In genomic region chr6:147202516-147203310, GRCh38 we compare ENCODE assay signal across 8 cellular contexts.
DNase-seq lines count a peak whose midpoint lies in the region; ATAC-seq lines count a peak whose summit lies in the region.

No MANE protein-coding gene starts in this region.

- peak; percentile 78 for ATAC-seq in GM19467 (IDR thresholded peaks at IDR 0.05; ENCODE audit: unreplicated experiment)
- ATAC-seq in effector memory CD8-positive, alpha-beta T cell (replicated peaks) = peak; percentile 75

- H3K27me3 Mint-ChIP-seq in effector memory CD8-positive, alpha-beta T cell = no peaks in the 10 kb centered on the region

- H3K4me3 Mint-ChIP-seq in effector memory CD8-positive, alpha-beta T cell = peak overlapping the region; percentile 85 to 93

- H3K4me1 Mint-ChIP-seq in effector memory CD8-positive, alpha-beta T cell (ENCODE audit: low read depth in 2 of 2) = peaks cover 21 to 36% of the 10 kb centered on the region in 2 donors

- H3K9me3 Mint-ChIP-seq in effector memory CD8-positive, alpha-beta T cell = no peaks in the 10 kb centered on the region

- peak overlapping the region; percentile 92 to 96 for H3K27ac Mint-ChIP-seq in effector memory CD8-positive, alpha-beta T cell

- peaks cover 26% of the 10 kb centered on the region for H3K36me3 Mint-ChIP-seq in effector memory CD8-positive, alpha-beta T cell (ENCODE audit: insufficient read depth)

- peak; percentile 88 for DNase-seq in CMK (ENCODE audit: low read depth)
- DNase-seq in HS-27A (ENCODE audit: low read depth) = peak; percentile 91
- DNase-seq in NK-92 treated with Interleukin-12 subunit alpha and Interleukin-12 subunit beta, amount 100 ng/mL, for 24 hours (lab: John Stamatoyannopoulos, UW) = peak; percentile 71
- DNase-seq in activated CD8-positive, alpha-beta memory T cell treated with anti-CD3 and anti-CD28 coated beads for 4 hours (ENCODE audit: low read depth in 2 of 2) = peak; percentile 56 to 77
- DNase-seq in effector memory CD8-positive, alpha-beta T cell = peak; percentile 75 to 77 (median 76)
- DNase-seq in medulla oblongata (ENCODE audit: extremely low spot score) = peak; percentile 99
- peak; percentile 71 for DNase-seq in stimulated activated CD8-positive, alpha-beta memory T cell treated with anti-CD3 and anti-CD28 coated beads, Interleukin-12 subunit alpha, Interleukin-12 subunit beta, amount 100 ng/mL, for 1 hour (ENCODE audit: low read depth)

Comparison
In these comparisons a context has a peak if more than half of its experiments do, and no peak if none do; other contexts are left out.
1. Peak in every context shown above with its lines: DNase-seq and ATAC-seq.